In genomic region chr5:87300744-87301143, GRCh38 we compare ENCODE assay signal across 8 cellular contexts.
DNase-seq lines count a peak whose midpoint lies in the region; ATAC-seq and TF ChIP-seq lines count a peak whose summit lies in the region.

No MANE protein-coding gene starts in this region.

- no peak for TF ChIP-seq CTCF in fibroblast of mammary gland (conservative IDR thresholded peaks at IDR 0.05; ENCODE audit: control insufficient read depth, insufficient read depth, low read depth, low read length)

- peak; percentile 98 for ATAC-seq in SK-N-SH treated with all-trans-retinoic acid at 6 μM for 48 hours

- H3K4me3 ChIP-seq in fibroblast of mammary gland (ENCODE audit: control insufficient read depth, low read depth, low read length) = no peak overlapping the region

- DNase-seq in activated CD4-positive, alpha-beta T cell treated with anti-CD3 and anti-CD28 coated beads for 1 hour = peak; percentile 15
- DNase-seq in activated CD4-positive, alpha-beta T cell treated with anti-CD3 and anti-CD28 coated beads, Interleukin-2, amount 50 U/mL, for 1 hour = no peak
- DNase-seq in fibroblast of mammary gland (ENCODE audit: low read depth) = peak; percentile 96
- DNase-seq in stimulated activated CD4-positive, alpha-beta T cell treated with anti-CD3 and anti-CD28 coated beads, TNF-alpha, amount 100 ng/mL, for 48 hours (ENCODE audit: low read depth in 3 of 3) = peak; percentile 9 to 34 (median 33)
- no peak for DNase-seq in D341Med (ENCODE audit: low spot score)
- no peak for DNase-seq in NCI-H446 treated with DMSO at 0.1 percent for 48 hours (lab: John Stamatoyannopoulos, UW)
- no peak for DNase-seq in SKM-1 (lab: John Stamatoyannopoulos, UW; ENCODE audit: unreplicated experiment)

TF ChIP-seq in SK-N-SH treated with all-trans-retinoic acid at 6 μM for 48 hours, 23 proteins besides CTCF, POLR2A, EP300 and RAD21:
- TF ChIP-seq ISL1 (CRISPR knock-in tag; IDR thresholded peaks at IDR 0.05) = peak; percentile 22; the same call in 1 of the 2 replicates
- no peak for TF ChIP-seq GLIS3 (CRISPR knock-in tag; IDR thresholded peaks at IDR 0.05)
- TF ChIP-seq CSRNP3 (CRISPR knock-in tag; IDR thresholded peaks at IDR 0.05) = no peak

Comparison
In these comparisons a context has a peak if more than half of its experiments do, and no peak if none do; other contexts are left out.
1. DNase-seq: peak in activated CD4-positive, alpha-beta T cell treated with anti-CD3 and anti-CD28 coated beads for 1 hour (single experiment), fibroblast of mammary gland (single experiment) and stimulated activated CD4-positive, alpha-beta T cell treated with anti-CD3 and anti-CD28 coated beads, TNF-alpha, amount 100 ng/mL, for 48 hours (3 of 3); none in activated CD4-positive, alpha-beta T cell treated with anti-CD3 and anti-CD28 coated beads, Interleukin-2, amount 50 U/mL, for 1 hour (single experiment), D341Med (single experiment), NCI-H446 treated with DMSO at 0.1 percent for 48 hours (single experiment) and SKM-1 (single experiment).